Comparison of ENCODE assay signal across 25 cellular contexts in genomic region chr10:91073301-91073780, GRCh38.
DNase-seq lines count a peak whose midpoint lies in the region; ATAC-seq, FAIRE-seq and TF ChIP-seq lines count a peak whose summit lies in the region.
"Had no signal": no experiment of that assay in that cellular context is flagged by ENCODE, and none has a peak within 500 bp of the region (broad histone marks: within the 10 kb centered on the region; RNA-seq: fewer than 3 reads in every experiment).

No MANE protein-coding gene starts in this region.

- H3K36me3 ChIP-seq in DND-41 (ENCODE audit: insufficient read depth, low read length): no peaks in the 10 kb centered on the region
- no peaks in the 10 kb centered on the region for H3K36me3 ChIP-seq in endothelial cell of umbilical vein (ENCODE audit: control insufficient read depth in 2 of 2, extremely low read depth in 1 of 2, insufficient read depth in 2 of 2, low read length in 2 of 2)
- H3K36me3 ChIP-seq: BLaER1 treated with 17β-estradiol and CSF1 and Interleukin-3, amounts not matched to agents 10 nM and 100 nM had no signal

- intact Hi-C loops in endothelial cell of umbilical vein (cut with micrococcal nuclease): no loop called here

- no peak for TF ChIP-seq POLR2A in endothelial cell of umbilical vein (IDR thresholded peaks at IDR 0.05; ENCODE audit: low read depth, low read length)

- DNase-seq in DND-41 (no peak), amniotic epithelial cell (ENCODE audit: low read depth) (peak; percentile 23), endothelial cell of umbilical vein (ENCODE audit: low read depth, low spot score) (peak; percentile 18), fibroblast of villous mesenchyme (ENCODE audit: low read depth) (peak; percentile 7), urothelium cell line (ENCODE audit: low spot score) (no peak), occipital lobe (lab: John Stamatoyannopoulos, UW) (no peak), SKM-1 (lab: John Stamatoyannopoulos, UW; ENCODE audit: unreplicated experiment) (no peak)
- DNase-seq: AML-193; Caco-2; Calu3; CD4-positive, alpha-beta T cell; CD8-positive, alpha-beta T cell; DMS79 treated with DMSO at 0.1 percent for 48 hours; EL; GDM1 had no signal

- H3K27ac ChIP-seq in DND-41 (ENCODE audit: low read length): peak overlapping the region; percentile 53; the same call in 1 of the 2 replicates
- H3K27ac ChIP-seq in endothelial cell of umbilical vein (ENCODE audit: insufficient read depth, low read depth, low read length): no peak overlapping the region
- H3K27ac ChIP-seq: 22Rv1; A549; BLaER1 treated with 17β-estradiol and CSF1 and Interleukin-3, amounts not matched to agents 10 nM and 100 nM; C4-2B had no signal

- no peak for TF ChIP-seq CTCF in DND-41 (IDR thresholded peaks at IDR 0.05; ENCODE audit: borderline replicate concordance, extremely low read depth, low read length, poor library complexity, severe bottlenecking)
- TF ChIP-seq CTCF in endothelial cell of umbilical vein (IDR thresholded peaks at IDR 0.05; ENCODE audit: extremely low read depth in 1 of 2, insufficient read depth in 1 of 2, low read depth in 1 of 2, low read length in 2 of 2): no peak
- no peak for TF ChIP-seq CTCF in fibroblast of villous mesenchyme (IDR thresholded peaks at IDR 0.05; ENCODE audit: insufficient read depth, low read depth, low read length)

- H3K4me2 ChIP-seq in DND-41 (ENCODE audit: insufficient read depth, low read length) (no peak overlapping the region), endothelial cell of umbilical vein (ENCODE audit: insufficient read depth, low read length) (no peak overlapping the region)
- H3K4me2 ChIP-seq: A549; BLaER1 treated with 17β-estradiol and CSF1 and Interleukin-3, amounts not matched to agents 10 nM and 100 nM had no signal

- H3K4me1 ChIP-seq in DND-41 (ENCODE audit: insufficient read depth, low read length) (peaks cover 8% of the 10 kb centered on the region), endothelial cell of umbilical vein (ENCODE audit: control insufficient read depth, extremely low read depth, insufficient read depth, low read length) (peaks cover 8% of the 10 kb centered on the region)
- H3K4me1 ChIP-seq: BLaER1 treated with 17β-estradiol and CSF1 and Interleukin-3, amounts not matched to agents 10 nM and 100 nM; Caco-2 had no signal

- CTCF ChIA-PET in endothelial cell of umbilical vein (lab: Charles Lee): no interaction called here

- no peak for FAIRE-seq in endothelial cell of umbilical vein (lab: Jason Lieb, UNC)
- no peak for FAIRE-seq in urothelium cell line (lab: Jason Lieb, UNC)
- FAIRE-seq: A549, D721Med, GM12878, GM12892, GM18507, GM19239 had no signal

- H3K9me1 ChIP-seq in endothelial cell of umbilical vein (replicated peaks; ENCODE audit: control insufficient read depth, extremely low read depth, insufficient read depth, low read length): no peaks in the 10 kb centered on the region

- H3K4me3 ChIP-seq in DND-41 (ENCODE audit: low read depth in 1 of 2, low read length in 2 of 2) (no peak overlapping the region), endothelial cell of umbilical vein (replicated peaks in 1 of 3; ENCODE audit: insufficient read depth in 1 of 3, low read depth in 1 of 3, low read length in 3 of 3) (no peak overlapping the region), fibroblast of villous mesenchyme (ENCODE audit: low read depth, low read length) (no peak overlapping the region)
- H3K4me3 ChIP-seq: A549; BLaER1 treated with 17β-estradiol and CSF1 and Interleukin-3, amounts not matched to agents 10 nM and 100 nM; GM12878 had no signal

- H3K79me2 ChIP-seq in DND-41 (ENCODE audit: insufficient read depth, low read length) (no peaks in the 10 kb centered on the region), endothelial cell of umbilical vein (ENCODE audit: control insufficient read depth, insufficient read depth, low read length) (no peaks in the 10 kb centered on the region)

- POLR2A ChIA-PET in endothelial cell of umbilical vein (lab: Charles Lee): no interaction called here

- ATAC-seq in DND-41 (ENCODE audit: insufficient read depth, low read depth) (peak; percentile 40; the same call in 1 of the 3 replicates), GM18519 (IDR thresholded peaks at IDR 0.05; ENCODE audit: low FRiP score, unreplicated experiment) (no peak)
- ATAC-seq: A549; CD8-positive, alpha-beta T cell; GM12878 had no signal

- H2AFZ ChIP-seq in DND-41 (ENCODE audit: low read depth, low read length) (no peak overlapping the region), endothelial cell of umbilical vein (ENCODE audit: low read depth, low read length) (no peak overlapping the region)

- H4K20me1 ChIP-seq in DND-41 (ENCODE audit: insufficient read depth, low read length) (no peaks in the 10 kb centered on the region), endothelial cell of umbilical vein (replicated peaks; ENCODE audit: control insufficient read depth, extremely low read depth, insufficient read depth, low read length) (no peaks in the 10 kb centered on the region)
- H4K20me1 ChIP-seq: BLaER1 treated with 17β-estradiol and CSF1 and Interleukin-3, amounts not matched to agents 10 nM and 100 nM had no signal

- dilution Hi-C loops in endothelial cell of umbilical vein (cut with MboI; ENCODE audit: extremely low pct_ligation_motif_present, low sequenced_read_pairs): no loop called here

- H3K9me3 ChIP-seq in DND-41 (ENCODE audit: insufficient read depth, low read length, severe bottlenecking): peaks cover 10% of the 10 kb centered on the region
- no peaks in the 10 kb centered on the region for H3K9me3 ChIP-seq in endothelial cell of umbilical vein (replicated peaks; ENCODE audit: control insufficient read depth, insufficient read depth, low read length)
- H3K9me3 ChIP-seq: A549 had no signal

- H3K9ac ChIP-seq in DND-41 (ENCODE audit: low read depth, low read length): no peak overlapping the region
- H3K9ac ChIP-seq in endothelial cell of umbilical vein (replicated peaks; ENCODE audit: extremely low read depth, insufficient read depth, low read length): no peak overlapping the region
- H3K9ac ChIP-seq: BLaER1 treated with 17β-estradiol and CSF1 and Interleukin-3, amounts not matched to agents 10 nM and 100 nM had no signal

- BruUV-seq in endothelial cell of umbilical vein (replicated peaks; lab: Mats Ljungman, UMichigan): no TSS peak

- H3K27me3 ChIP-seq in DND-41 (ENCODE audit: insufficient read depth, low read length, poor library complexity) (no peaks in the 10 kb centered on the region), endothelial cell of umbilical vein (ENCODE audit: control insufficient read depth in 2 of 2, insufficient read depth in 2 of 2, low read length in 2 of 2) (peaks cover 0 to 4% of the 10 kb centered on the region in 2 experiments)
- H3K27me3 ChIP-seq: BLaER1 treated with 17β-estradiol and CSF1 and Interleukin-3, amounts not matched to agents 10 nM and 100 nM had no signal

TF ChIP-seq in endothelial cell of umbilical vein, 7 proteins besides CTCF, POLR2A, EP300 and RAD21:
- no peak for TF ChIP-seq GATA2 (IDR thresholded peaks at IDR 0.05; ENCODE audit: insufficient read depth, insufficient read length, low read depth, low read length)
- TF ChIP-seq JUN (IDR thresholded peaks at IDR 0.05; ENCODE audit: borderline replicate concordance, insufficient read depth, insufficient read length, low read depth): no peak
- no peak for TF ChIP-seq MYC (IDR thresholded peaks at IDR 0.05; ENCODE audit: low read depth, low read length)
- TF ChIP-seq FOS (IDR thresholded peaks at IDR 0.05; ENCODE audit: borderline replicate concordance, insufficient read depth, low read length): no peak
- TF ChIP-seq EZH2 (IDR thresholded peaks at IDR 0.05; ENCODE audit: borderline replicate concordance, low read depth, low read length, severe bottlenecking): no peak
- no peak for TF ChIP-seq POLR2AphosphoS5 (IDR thresholded peaks at IDR 0.05; ENCODE audit: insufficient read depth, low read depth, low read length)
- no peak for TF ChIP-seq MAX (IDR thresholded peaks at IDR 0.05; ENCODE audit: insufficient read depth, insufficient read length)

Comparison
In these comparisons a context has a peak if more than half of its experiments do, and no peak if none do; other contexts are left out.
1. DNase-seq: peak in amniotic epithelial cell (single experiment), endothelial cell of umbilical vein (single experiment) and fibroblast of villous mesenchyme (single experiment); none in DND-41 (single experiment), urothelium cell line (single experiment), occipital lobe (single experiment) and SKM-1 (single experiment).